ENCODE assay signal across 10 cellular contexts in genomic region chr4:143701365-143701764, GRCh38. TPM values are rescaled to one million over a fixed set of nuclear protein-coding genes. Genes with fewer than 3 reads are reported as not detected.
A peak's percentile ranks its signal among the peaks of the same experiment; 100 is the strongest.
DNase-seq lines count a peak whose midpoint lies in the region; ATAC-seq lines count a peak whose summit lies in the region.
"Had no signal": no experiment of that assay in that cellular context is flagged by ENCODE, and none has a peak within 500 bp of the region (broad histone marks: within the 10 kb centered on the region; RNA-seq: fewer than 3 reads in every experiment).

No MANE protein-coding gene starts in this region.

- ATAC-seq in GM18867 (IDR thresholded peaks at IDR 0.05; ENCODE audit: unreplicated experiment) = peak; percentile 37
- no peak for ATAC-seq in memory B cell (ENCODE audit: low read depth)
- ATAC-seq in GM21576 (IDR thresholded peaks at IDR 0.05; ENCODE audit: unreplicated experiment) = no peak
- no peak for ATAC-seq in GM19455 (IDR thresholded peaks at IDR 0.05; ENCODE audit: unreplicated experiment)

- no peaks in the 10 kb centered on the region for H3K36me3 Mint-ChIP-seq in CD4-positive, alpha-beta memory T cell
- H3K36me3 Mint-ChIP-seq in activated T-helper 2 cell treated with anti-CD3 and anti-CD28 coated beads, Interferon-gamma antibody, Interleukin-2, Interleukin-4, amounts not matched to agents 10 μg/mL and 5 μg/mL and 100 μg/mL, durations not matched to agents 14 hours and 24 hours and 36 hours (ENCODE audit: low read depth) = no peaks in the 10 kb centered on the region
- no peaks in the 10 kb centered on the region for H3K36me3 Mint-ChIP-seq in memory B cell

- H3K27me3 ChIP-seq in CD4-positive, alpha-beta memory T cell (ENCODE audit: insufficient read depth, low read length) = peaks cover 8% of the 10 kb centered on the region

- H3K4me3 Mint-ChIP-seq in CD4-positive, alpha-beta memory T cell = peak overlapping the region; percentile 24 to 85 (median 80)
- H3K4me3 Mint-ChIP-seq in activated T-helper 2 cell treated with anti-CD3 and anti-CD28 coated beads, Interferon-gamma antibody, Interleukin-2, Interleukin-4, amounts not matched to agents 10 μg/mL and 5 μg/mL and 100 μg/mL, durations not matched to agents 14 hours and 24 hours and 36 hours (ENCODE audit: low read depth) = peak overlapping the region; percentile 52
- H3K4me3 Mint-ChIP-seq in memory B cell = peak overlapping the region; percentile 43

- POLR2A ChIA-PET in CD4-positive, alpha-beta memory T cell (lab: Charles Lee; ENCODE audit: partially characterized antibody) = no interaction called here

- no peak overlapping the region for H3K27ac ChIP-seq in CD4-positive, alpha-beta memory T cell (ENCODE audit: low read depth, low read length)

- no peaks in the 10 kb centered on the region for H3K36me3 ChIP-seq in CD4-positive, alpha-beta memory T cell (ENCODE audit: insufficient read depth, low read length)

- peak overlapping the region; percentile 29 to 49 for H3K4me3 ChIP-seq in CD4-positive, alpha-beta memory T cell (ENCODE audit: low read length in 2 of 2)

- H3K27me3 Mint-ChIP-seq in CD4-positive, alpha-beta memory T cell = peaks cover 23 to 34% of the 10 kb centered on the region in 2 donors
- peaks cover 56% of the 10 kb centered on the region for H3K27me3 Mint-ChIP-seq in activated T-helper 2 cell treated with anti-CD3 and anti-CD28 coated beads, Interferon-gamma antibody, Interleukin-2, Interleukin-4, amounts not matched to agents 10 μg/mL and 5 μg/mL and 100 μg/mL, durations not matched to agents 14 hours and 24 hours and 36 hours (ENCODE audit: low read depth)
- peaks cover 25% of the 10 kb centered on the region for H3K27me3 Mint-ChIP-seq in memory B cell

- no peaks in the 10 kb centered on the region for H3K9me3 ChIP-seq in CD4-positive, alpha-beta memory T cell (ENCODE audit: control insufficient read depth in 1 of 2, low read length in 2 of 2)

- CTCF ChIA-PET in CD4-positive, alpha-beta memory T cell (lab: Charles Lee; ENCODE audit: partially characterized antibody) = no interaction called here

- intact Hi-C loops in CD4-positive, alpha-beta memory T cell (cut with micrococcal nuclease) = no loop called here
- intact Hi-C loops in activated T-helper 2 cell treated with anti-CD3 and anti-CD28 coated beads, Interferon-gamma antibody, Interleukin-2, Interleukin-4, amounts not matched to agents 10 μg/mL and 5 μg/mL and 100 μg/mL, durations not matched to agents 14 hours and 24 hours and 36 hours (cut with micrococcal nuclease) = loop anchor here (5.0 kb wide), 1 partner anchor 144 kb away; no protein-coding TSS in a partner anchor

- peak overlapping the region in 3 of 7 donors; percentile 23 to 78 (median 37) for H3K27ac Mint-ChIP-seq in CD4-positive, alpha-beta memory T cell
- H3K27ac Mint-ChIP-seq in activated T-helper 2 cell treated with anti-CD3 and anti-CD28 coated beads, Interferon-gamma antibody, Interleukin-2, Interleukin-4, amounts not matched to agents 10 μg/mL and 5 μg/mL and 100 μg/mL, durations not matched to agents 14 hours and 24 hours and 36 hours = no peak overlapping the region
- H3K27ac Mint-ChIP-seq in memory B cell = no peak overlapping the region

- peaks cover 4 to 36% (median 9%) of the 10 kb centered on the region in 4 donors for H3K4me1 Mint-ChIP-seq in CD4-positive, alpha-beta memory T cell
- H3K4me1 Mint-ChIP-seq in activated T-helper 2 cell treated with anti-CD3 and anti-CD28 coated beads, Interferon-gamma antibody, Interleukin-2, Interleukin-4, amounts not matched to agents 10 μg/mL and 5 μg/mL and 100 μg/mL, durations not matched to agents 14 hours and 24 hours and 36 hours (ENCODE audit: low read depth) = peaks cover 6% of the 10 kb centered on the region
- peaks cover 4% of the 10 kb centered on the region for H3K4me1 Mint-ChIP-seq in memory B cell

- H3K9me3 Mint-ChIP-seq in CD4-positive, alpha-beta memory T cell = peaks cover 0 to 19% (median 7%) of the 10 kb centered on the region in 8 donors
- no peaks in the 10 kb centered on the region for H3K9me3 Mint-ChIP-seq in activated T-helper 2 cell treated with anti-CD3 and anti-CD28 coated beads, Interferon-gamma antibody, Interleukin-2, Interleukin-4, amounts not matched to agents 10 μg/mL and 5 μg/mL and 100 μg/mL, durations not matched to agents 14 hours and 24 hours and 36 hours
- no peaks in the 10 kb centered on the region for H3K9me3 Mint-ChIP-seq in memory B cell

- peak in 3 of 5 donors; percentile 0 to 37 (median 5) for DNase-seq in CD4-positive, alpha-beta memory T cell
- DNase-seq in activated T-helper 2 cell treated with anti-CD3 and anti-CD28 coated beads, Interferon-gamma antibody, Interleukin-2, Interleukin-4, amounts not matched to agents 10 μg/mL and 5 μg/mL and 100 μg/mL, durations not matched to agents 14 hours and 24 hours and 36 hours (ENCODE audit: low spot score) = peak; percentile 24
- DNase-seq in memory B cell (ENCODE audit: low spot score in 2 of 2) (no peak), NCI-H1417 treated with DMSO at 0.1 percent for 48 hours (lab: John Stamatoyannopoulos, UW) (no peak)
- no peak for DNase-seq in activated CD4-positive, CD25-positive, alpha-beta regulatory T cell (lab: John Stamatoyannopoulos, UW)
- DNase-seq: T1000 had no signal

- peaks cover 20% of the 10 kb centered on the region for H3K4me1 ChIP-seq in CD4-positive, alpha-beta memory T cell (ENCODE audit: insufficient read depth, low read length)

RNA-seq across cellular contexts. Expression of gene FREM3, which starts 0.9 kb away (rescaled TPM):
- total RNA-seq in CD4-positive, alpha-beta memory T cell = not detected
- polyA plus RNA-seq in CD4-positive, alpha-beta memory T cell = not detected
- total RNA-seq in activated T-helper 2 cell treated with anti-CD3 and anti-CD28 coated beads, Interferon-gamma antibody, Interleukin-2, Interleukin-4, amounts not matched to agents 10 μg/mL and 5 μg/mL and 100 μg/mL, durations not matched to agents 14 hours and 24 hours and 36 hours = not detected in 2 replicates
- total RNA-seq: fibroblast of villous mesenchyme had no signal

Comparison
In these comparisons a context has a peak if more than half of its experiments do, and no peak if none do; other contexts are left out.
1. DNase-seq: peak in CD4-positive, alpha-beta memory T cell (3 of 5) and activated T-helper 2 cell treated with anti-CD3 and anti-CD28 coated beads, Interferon-gamma antibody, Interleukin-2, Interleukin-4, amounts not matched to agents 10 μg/mL and 5 μg/mL and 100 μg/mL, durations not matched to agents 14 hours and 24 hours and 36 hours (single experiment); none in memory B cell (0 of 2), NCI-H1417 treated with DMSO at 0.1 percent for 48 hours (single experiment) and activated CD4-positive, CD25-positive, alpha-beta regulatory T cell (0 of 4).
2. Peak in every context shown above with its lines, with median percentiles within 50 percentile points of each other: H3K4me3 Mint-ChIP-seq.